ENCODE assay signal across 8 cellular contexts in the genomic region with DNA sequence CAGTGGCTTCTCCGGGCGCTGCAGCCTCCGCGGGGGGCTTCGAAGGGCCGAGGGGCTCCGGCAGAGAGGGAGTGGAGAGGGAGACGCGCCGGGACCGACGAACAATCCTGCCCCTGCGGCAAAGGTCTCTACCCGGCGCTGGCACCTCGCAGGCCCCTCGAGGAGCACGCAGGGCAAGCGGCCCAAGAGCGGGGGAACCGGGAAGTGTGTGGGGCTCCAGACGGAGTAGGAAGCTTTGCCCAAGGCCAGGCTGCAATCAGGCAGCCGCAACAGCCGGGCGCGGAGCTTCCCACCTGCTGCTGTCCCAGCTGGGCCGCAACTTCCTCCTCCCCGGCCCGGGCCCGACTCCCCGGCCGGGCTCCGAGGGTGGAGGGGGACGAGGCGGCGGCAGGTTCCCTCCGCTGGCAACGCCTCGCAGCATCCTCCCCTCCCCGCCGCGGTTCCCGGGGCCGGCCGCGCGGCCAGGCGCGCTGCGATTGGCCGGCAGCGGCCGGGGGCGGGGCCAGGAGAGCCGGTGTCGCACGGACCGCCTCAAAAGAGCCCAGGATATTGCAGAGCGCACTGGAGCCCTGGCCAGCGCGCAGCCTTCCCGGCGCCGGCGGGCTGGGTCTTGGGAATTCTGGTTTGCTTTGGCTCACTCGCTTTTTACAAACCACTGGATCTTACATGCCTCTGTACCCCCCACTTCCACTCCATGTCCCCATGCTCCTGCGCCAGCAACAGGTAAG. TPM values are rescaled to one million over a fixed set of nuclear protein-coding genes. Genes with fewer than 3 reads are reported as not detected.
DNase-seq lines count a peak whose midpoint lies in the region; ATAC-seq and TF ChIP-seq lines count a peak whose summit lies in the region.

A gene (plus strand): TSS at position 554 of the 728 bp plus-strand sequence. CDS start 5,508 bp downstream, outside the sequence.

- peak within 1 kb of the TSS; percentile 71 for H3K4me3 ChIP-seq in BE2C (ENCODE audit: low read depth, low read length)
- H3K4me3 ChIP-seq in mesodermal cell (ENCODE audit: extremely low read depth, insufficient read depth, low read length, poor library complexity, severe bottlenecking), result peak within 1 kb of the TSS; percentile 69

- intact Hi-C loops in activated CD4-positive, alpha-beta memory T cell treated with anti-CD3 and anti-CD28 coated beads for 36 hours (cut with micrococcal nuclease), result loop anchor here (1.0 kb wide), 1 partner anchor 32 kb away; no protein-coding TSS in a partner anchor

- H3K27me3 Mint-ChIP-seq in activated CD4-positive, alpha-beta memory T cell treated with anti-CD3 and anti-CD28 coated beads for 36 hours, result peaks cover 61% of the 10 kb centered on the region

- peak; percentile 40 for TF ChIP-seq POLR2A in GM19099 (IDR thresholded peaks at IDR 0.05; ENCODE audit: extremely low read depth, insufficient read length, low read depth)

- no peak within 1 kb of the TSS for H3K27ac ChIP-seq in epithelial cell of prostate
- no peak within 1 kb of the TSS for H3K27ac ChIP-seq in mesodermal cell (ENCODE audit: low read depth, low read length, severe bottlenecking)

- no peak for TF ChIP-seq CTCF in BE2C (IDR thresholded peaks at IDR 0.05; ENCODE audit: low read depth, low read length)

- H3K27me3 ChIP-seq in BE2C, result peaks cover 55% of the 10 kb centered on the region

- H3K4me1 ChIP-seq in BE2C (no peaks in the 10 kb centered on the region), mesodermal cell (ENCODE audit: control insufficient read depth, insufficient read depth, low read length, poor library complexity, severe bottlenecking) (peaks cover 10% of the 10 kb centered on the region)

- no peaks in the 10 kb centered on the region for H3K36me3 ChIP-seq in BE2C
- peaks cover 4% of the 10 kb centered on the region for H3K36me3 ChIP-seq in mesodermal cell (ENCODE audit: control insufficient read depth, insufficient read depth, low read length)

- H3K4me1 Mint-ChIP-seq in activated CD4-positive, alpha-beta memory T cell treated with anti-CD3 and anti-CD28 coated beads for 36 hours (ENCODE audit: low read depth), result peaks cover 20% of the 10 kb centered on the region

- H3K27ac Mint-ChIP-seq in activated CD4-positive, alpha-beta memory T cell treated with anti-CD3 and anti-CD28 coated beads for 36 hours, result no peak within 1 kb of the TSS

- 0% methylated on average over 32 to 48 of the region's 67 CpGs for WGBS in mesodermal cell (ENCODE audit: insufficient coverage in 2 of 2), 2 experiments

- peak; percentile 90 for DNase-seq in BE2C
- DNase-seq in NCI-H345 (lab: John Stamatoyannopoulos, UW), result peak; percentile 87
- DNase-seq in activated CD4-positive, alpha-beta memory T cell treated with anti-CD3 and anti-CD28 coated beads for 36 hours, result peak; percentile 68
- peak; percentile 24 for DNase-seq in epithelial cell of prostate (ENCODE audit: low read depth, low spot score)
- DNase-seq in stimulated activated CD8-positive, alpha-beta memory T cell treated with anti-CD3 and anti-CD28 coated beads, Interleukin-7, amount 100 ng/mL, for 48 hours (ENCODE audit: extremely low read depth in 1 of 2, low read depth in 1 of 2), result peak; percentile 39

- peak; percentile 92 for ATAC-seq in HG03175 (IDR thresholded peaks at IDR 0.05; ENCODE audit: unreplicated experiment)

- CTCF ChIA-PET in activated CD4-positive, alpha-beta memory T cell treated with anti-CD3 and anti-CD28 coated beads for 36 hours (lab: Charles Lee), result interaction anchor here (0.9 kb wide), 1 partner anchor 601 kb away, joined by 3 read pairs; no protein-coding TSS in a partner anchor

- no peaks in the 10 kb centered on the region for H3K9me3 Mint-ChIP-seq in activated CD4-positive, alpha-beta memory T cell treated with anti-CD3 and anti-CD28 coated beads for 36 hours

- POLR2A ChIA-PET in activated CD4-positive, alpha-beta memory T cell treated with anti-CD3 and anti-CD28 coated beads for 36 hours (lab: Charles Lee), result no interaction called here

- no peaks in the 10 kb centered on the region for H3K36me3 Mint-ChIP-seq in activated CD4-positive, alpha-beta memory T cell treated with anti-CD3 and anti-CD28 coated beads for 36 hours

- peak within 1 kb of the TSS; percentile 57 for H3K4me3 Mint-ChIP-seq in activated CD4-positive, alpha-beta memory T cell treated with anti-CD3 and anti-CD28 coated beads for 36 hours

- H3K9me3 ChIP-seq in BE2C (no peaks in the 10 kb centered on the region), mesodermal cell (ENCODE audit: control insufficient read depth, low read length) (no peaks in the 10 kb centered on the region)

RNA-seq across cellular contexts. Expression of the gene that starts here (rescaled TPM):
- polyA plus RNA-seq in BE2C (2012; ENCODE audit: insufficient read depth, insufficient read length, low read depth), result 0.34 TPM
- total RNA-seq in activated CD4-positive, alpha-beta memory T cell treated with anti-CD3 and anti-CD28 coated beads for 36 hours, result not detected
- 4.9 TPM for polyA plus RNA-seq in mesodermal cell (2013, experiment 1 of 2)
- polyA plus RNA-seq in mesodermal cell (2013, experiment 2 of 2), result 3.7 TPM

Comparison
In these comparisons a context has a peak if more than half of its experiments do, and no peak if none do; other contexts are left out.
1. Peak in DNase-seq in activated CD4-positive, alpha-beta memory T cell treated with anti-CD3 and anti-CD28 coated beads for 36 hours; RNA of the gene not detected or under 1 TPM.
2. DNase-seq: peak in every context shown above with its lines; median percentile 90 in BE2C; 87 in NCI-H345; 68 in activated CD4-positive, alpha-beta memory T cell treated with anti-CD3 and anti-CD28 coated beads for 36 hours; 39 in stimulated activated CD8-positive, alpha-beta memory T cell treated with anti-CD3 and anti-CD28 coated beads, Interleukin-7, amount 100 ng/mL, for 48 hours; 24 in epithelial cell of prostate.